Comparison of ENCODE assay signal across 8 cellular contexts in genomic region chr5:170434953-170435605, GRCh38. TPM values are rescaled to one million over a fixed set of nuclear protein-coding genes. Genes with fewer than 3 reads are reported as not detected.
A peak's percentile ranks its signal among the peaks of the same experiment; 100 is the strongest.
DNase-seq lines count a peak whose midpoint lies in the region; ATAC-seq and TF ChIP-seq lines count a peak whose summit lies in the region.

No MANE protein-coding gene starts in this region.

- WGBS in heart left ventricle, 4 donors = 39 to 47% (median 40%) methylated on average over 14 to 16 of the region's 16 CpGs
- 44% methylated on average over 16 of the region's 16 CpGs for WGBS in prostate gland

- H3K9me3 Mint-ChIP-seq in activated naive CD8-positive, alpha-beta T cell treated with anti-CD3 and anti-CD28 coated beads, Interleukin-2, amount 10 ng/mL, durations not matched to agents 7 days and 5 days = no peaks in the 10 kb centered on the region

- no peaks in the 10 kb centered on the region for H3K36me3 Mint-ChIP-seq in activated naive CD8-positive, alpha-beta T cell treated with anti-CD3 and anti-CD28 coated beads, Interleukin-2, amount 10 ng/mL, durations not matched to agents 7 days and 5 days

- H3K36me3 ChIP-seq in heart left ventricle (no peaks in the 10 kb centered on the region), prostate gland (no peaks in the 10 kb centered on the region)

- H3K27me3 ChIP-seq in heart left ventricle (peaks cover 0 to 6% (median 0%) of the 10 kb centered on the region in 9 donors), prostate gland (replicated peaks; ENCODE audit: insufficient read depth) (no peaks in the 10 kb centered on the region)

- H3K27ac ChIP-seq in heart left ventricle (no peak overlapping the region), prostate gland (no peak overlapping the region)

- peaks cover 4% of the 10 kb centered on the region for H3K27me3 Mint-ChIP-seq in activated naive CD8-positive, alpha-beta T cell treated with anti-CD3 and anti-CD28 coated beads, Interleukin-2, amount 10 ng/mL, durations not matched to agents 7 days and 5 days

- no peaks in the 10 kb centered on the region for H3K4me1 Mint-ChIP-seq in activated naive CD8-positive, alpha-beta T cell treated with anti-CD3 and anti-CD28 coated beads, Interleukin-2, amount 10 ng/mL, durations not matched to agents 7 days and 5 days

- TF ChIP-seq POLR2A in heart left ventricle (IDR thresholded peaks at IDR 0.05) = no peak
- TF ChIP-seq POLR2A in prostate gland (IDR thresholded peaks at IDR 0.05) = no peak

- DNase-seq in AG10803 (ENCODE audit: low read depth) (peak; percentile 43), SK-N-DZ (ENCODE audit: low spot score) (peak; percentile 45), heart left ventricle (peak; percentile 47 to 84 (median 56)), prostate gland (ENCODE audit: low spot score) (peak; percentile 37), NCI-H187 (lab: John Stamatoyannopoulos, UW) (no peak)
- peak; percentile 73 for DNase-seq in activated naive CD8-positive, alpha-beta T cell treated with anti-CD3 and anti-CD28 coated beads, Interleukin-2, amount 10 ng/mL, durations not matched to agents 7 days and 5 days

- H3K27ac Mint-ChIP-seq in activated naive CD8-positive, alpha-beta T cell treated with anti-CD3 and anti-CD28 coated beads, Interleukin-2, amount 10 ng/mL, durations not matched to agents 7 days and 5 days = no peak overlapping the region

- TF ChIP-seq CTCF in AG10803 (conservative IDR thresholded peaks at IDR 0.05; ENCODE audit: low read length) (peak; percentile 97), heart left ventricle (IDR thresholded peaks at IDR 0.05) (peak; percentile 97 to 99 (median 98)), prostate gland (IDR thresholded peaks at IDR 0.05) (peak; percentile 94 to 95 (median 94))

- peaks cover 0 to 13% (median 0%) of the 10 kb centered on the region in 12 donors for H3K9me3 ChIP-seq in heart left ventricle
- H3K9me3 ChIP-seq in prostate gland = no peaks in the 10 kb centered on the region

- H3K4me1 ChIP-seq in heart left ventricle = peaks cover 0 to 6% (median 0%) of the 10 kb centered on the region in 12 donors
- H3K4me1 ChIP-seq in prostate gland (replicated peaks) = no peaks in the 10 kb centered on the region

- H3K4me3 Mint-ChIP-seq in activated naive CD8-positive, alpha-beta T cell treated with anti-CD3 and anti-CD28 coated beads, Interleukin-2, amount 10 ng/mL, durations not matched to agents 7 days and 5 days = no peak overlapping the region

- H3K4me3 ChIP-seq in AG10803 (ENCODE audit: low read length) (no peak overlapping the region), heart left ventricle (no peak overlapping the region), prostate gland (no peak overlapping the region)

- intact Hi-C loops in heart left ventricle (cut with DNase I) (loop anchor here (1.0 to 10.0 kb wide), 9 partner anchors 188 to 910 kb away; no protein-coding TSS in a partner anchor), prostate gland (cut with DNase I) (loop anchor here (2.0 to 10.0 kb wide), 2 partner anchors 120 to 198 kb away; no protein-coding TSS in a partner anchor)

- ATAC-seq in GM18868 (IDR thresholded peaks at IDR 0.05; ENCODE audit: unreplicated experiment) (peak; percentile 87), HG03457 (IDR thresholded peaks at IDR 0.05; ENCODE audit: unreplicated experiment) (peak; percentile 78), heart left ventricle (peak; percentile 66 to 87 (median 84))
- ATAC-seq in activated naive CD8-positive, alpha-beta T cell treated with anti-CD3 and anti-CD28 coated beads, Interleukin-2, amount 10 ng/mL, durations not matched to agents 7 days and 5 days (ENCODE audit: low read depth) = peak; percentile 72

- POLR2A ChIA-PET in activated naive CD8-positive, alpha-beta T cell treated with anti-CD3 and anti-CD28 coated beads, Interleukin-2, amount 10 ng/mL, durations not matched to agents 7 days and 5 days (lab: Charles Lee) = no interaction called here

RNA-seq across cellular contexts. Expression of gene KCNMB1, which starts 45.9 kb away (rescaled TPM):
- polyA plus RNA-seq in SK-N-DZ (2014; cell fraction: cytosol; rRNA removed) = not detected in 2 replicates
- polyA plus RNA-seq in SK-N-DZ (2014; cell fraction: nucleus; rRNA removed) = not detected in 2 replicates
- not detected for total RNA-seq in activated naive CD8-positive, alpha-beta T cell treated with anti-CD3 and anti-CD28 coated beads, Interleukin-2, amount 10 ng/mL, durations not matched to agents 7 days and 5 days
- total RNA-seq in heart left ventricle = 1 to 10 TPM in 5 of 9 donors, under 1 TPM in 4; 0.25 to 3.7 (median 1.0) TPM
- polyA plus RNA-seq in heart left ventricle = 1 to 10 TPM; 1.2 TPM
- 1 to 10 TPM; 5.9 to 9.1 TPM for total RNA-seq in prostate gland

Comparison
In these comparisons a context has a peak if more than half of its experiments do, and no peak if none do; other contexts are left out.
1. DNase-seq: peak in AG10803 (single experiment), SK-N-DZ (single experiment), activated naive CD8-positive, alpha-beta T cell treated with anti-CD3 and anti-CD28 coated beads, Interleukin-2, amount 10 ng/mL, durations not matched to agents 7 days and 5 days (single experiment), heart left ventricle (5 of 5) and prostate gland (single experiment); none in NCI-H187 (0 of 2).
2. Peak in every context shown above with its lines, with median percentiles within 50 percentile points of each other: CTCF ChIP-seq and ATAC-seq.